In the genomic region with DNA sequence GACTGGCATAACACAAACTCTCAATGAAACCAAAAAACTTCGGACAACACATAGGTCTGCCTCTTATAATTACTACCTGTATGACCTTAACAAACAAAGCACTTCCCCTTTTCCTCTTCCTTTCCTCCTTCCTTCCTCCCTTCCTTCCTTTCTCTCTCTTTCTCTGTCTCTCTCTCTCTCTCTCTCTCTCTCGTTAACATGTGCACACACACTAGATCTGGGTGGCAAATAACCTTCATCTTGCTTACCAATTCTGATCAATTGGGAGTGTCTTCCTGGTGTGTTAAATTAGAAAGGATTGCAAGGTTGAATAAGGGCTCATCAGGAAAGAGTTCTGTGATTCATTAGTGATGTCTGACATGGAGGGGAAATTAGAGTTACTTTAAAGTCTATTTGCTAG, we compare ENCODE assay signal across 26 cellular contexts.
"Had no signal": no experiment of that assay in that cellular context is flagged by ENCODE, and none has a peak within 500 bp of the region (broad histone marks: within the 10 kb centered on the region; RNA-seq: fewer than 3 reads in every experiment).

No MANE protein-coding gene starts in this region.

- H3K4me1 ChIP-seq: colonic mucosa, esophagus muscularis mucosa, esophagus squamous epithelium, foreskin keratinocyte, gastrocnemius medialis, gastroesophageal sphincter, heart left ventricle, heart right ventricle had no signal

- H3K27ac Mint-ChIP-seq: dendritic cell treated with granulocyte-macrophage colony-stimulating factor and Interleukin-4, amounts not matched to agents 40 ng/mL and 50 ng/mL, for 4 days; effector memory CD8-positive, alpha-beta T cell; endodermal cell had no signal

- ATAC-seq: effector memory CD8-positive, alpha-beta T cell; foreskin keratinocyte; gastrocnemius medialis; gastroesophageal sphincter; heart left ventricle; heart right ventricle had no signal

- H3K27me3 Mint-ChIP-seq: dendritic cell treated with granulocyte-macrophage colony-stimulating factor and Interleukin-4, amounts not matched to agents 40 ng/mL and 50 ng/mL, for 4 days; effector memory CD8-positive, alpha-beta T cell had no signal

- H3K9me3 ChIP-seq: colonic mucosa, esophagus muscularis mucosa, esophagus squamous epithelium, gastrocnemius medialis, gastroesophageal sphincter, heart left ventricle, heart right ventricle had no signal

- FAIRE-seq: colon, endometrium, endothelial cell of umbilical vein, frontal cortex had no signal

- H3K27me3 ChIP-seq: colonic mucosa, dorsolateral prefrontal cortex, esophagus muscularis mucosa, esophagus squamous epithelium, foreskin keratinocyte, gastrocnemius medialis, gastroesophageal sphincter, heart left ventricle, heart right ventricle had no signal

- H3K27ac ChIP-seq: colonic mucosa, coronary artery, dorsolateral prefrontal cortex, epithelial cell of prostate, esophagus muscularis mucosa, esophagus squamous epithelium, foreskin keratinocyte, gastrocnemius medialis, gastroesophageal sphincter, heart left ventricle, heart right ventricle had no signal

- H3K4me3 Mint-ChIP-seq: dendritic cell treated with granulocyte-macrophage colony-stimulating factor and Interleukin-4, amounts not matched to agents 40 ng/mL and 50 ng/mL, for 4 days; effector memory CD8-positive, alpha-beta T cell; endodermal cell had no signal

- H3K4me3 ChIP-seq: colonic mucosa, coronary artery, dorsolateral prefrontal cortex, esophagus muscularis mucosa, esophagus squamous epithelium, gastrocnemius medialis, gastroesophageal sphincter, heart left ventricle, heart right ventricle had no signal

- H3K9me3 Mint-ChIP-seq: dendritic cell treated with granulocyte-macrophage colony-stimulating factor and Interleukin-4, amounts not matched to agents 40 ng/mL and 50 ng/mL, for 4 days; endodermal cell had no signal

- H3K36me3 ChIP-seq: colonic mucosa, esophagus muscularis mucosa, esophagus squamous epithelium, gastrocnemius medialis, gastroesophageal sphincter, heart left ventricle, heart right ventricle had no signal

- DNase-seq: colonic mucosa; cortex of kidney; dermis blood vessel endothelial cell; dorsolateral prefrontal cortex; effector CD4-positive, alpha-beta T cell; effector CD8-positive, alpha-beta T cell; effector memory CD4-positive, alpha-beta T cell; effector memory CD8-positive, alpha-beta T cell; endodermal cell; erythroblast; esophagus squamous epithelium; foreskin keratinocyte; foreskin melanocyte; gastrocnemius medialis; glutamatergic neuron; heart left ventricle; heart right ventricle had no signal
